ENCODE assay signal across 1 cellular context in the genomic region with DNA sequence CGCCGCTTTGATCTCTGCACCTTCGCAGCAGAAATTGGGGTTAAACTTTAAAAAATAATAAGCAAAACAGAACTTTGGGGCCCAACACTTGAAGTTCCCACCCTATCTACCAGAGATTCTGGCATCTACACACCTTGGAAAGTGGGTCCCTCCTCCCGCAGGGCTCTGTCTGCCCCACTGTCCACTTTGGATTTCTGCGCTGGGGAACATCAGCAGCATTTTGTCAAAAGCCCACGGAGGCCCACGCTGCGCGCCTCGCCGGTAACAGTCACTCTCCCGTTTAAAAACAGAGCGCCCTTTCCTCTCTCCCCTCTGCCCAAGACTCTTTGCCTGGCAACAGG.
TF ChIP-seq lines count a peak whose summit lies in the region.

No MANE protein-coding gene starts in this region.

TF ChIP-seq in H1, 55 proteins besides CTCF, POLR2A, EP300 and RAD21:
- TF ChIP-seq SAP30 (IDR thresholded peaks at IDR 0.05; ENCODE audit: insufficient read depth, insufficient replicate concordance, low read length) (no peak), EGR1 (IDR thresholded peaks at IDR 0.05; ENCODE audit: borderline replicate concordance, low read depth, low read length) (no peak), TEAD4 (IDR thresholded peaks at IDR 0.05; ENCODE audit: low read depth, low read length) (no peak), GABPA (IDR thresholded peaks at IDR 0.05; ENCODE audit: borderline replicate concordance, insufficient read depth, low read length) (no peak), GTF2F1 (IDR thresholded peaks at IDR 0.05; ENCODE audit: borderline replicate concordance, low read depth, low read length) (no peak), BRCA1 (IDR thresholded peaks at IDR 0.05; ENCODE audit: low read depth, low read length) (no peak), HDAC2 (IDR thresholded peaks at IDR 0.05; ENCODE audit: borderline replicate concordance in 1 of 2, low read depth in 2 of 2, low read length in 2 of 2) (no peak), TAF1 (IDR thresholded peaks at IDR 0.05; ENCODE audit: low read depth, low read length) (no peak)
